ENCODE assay signal across 8 cellular contexts in the genomic region with DNA sequence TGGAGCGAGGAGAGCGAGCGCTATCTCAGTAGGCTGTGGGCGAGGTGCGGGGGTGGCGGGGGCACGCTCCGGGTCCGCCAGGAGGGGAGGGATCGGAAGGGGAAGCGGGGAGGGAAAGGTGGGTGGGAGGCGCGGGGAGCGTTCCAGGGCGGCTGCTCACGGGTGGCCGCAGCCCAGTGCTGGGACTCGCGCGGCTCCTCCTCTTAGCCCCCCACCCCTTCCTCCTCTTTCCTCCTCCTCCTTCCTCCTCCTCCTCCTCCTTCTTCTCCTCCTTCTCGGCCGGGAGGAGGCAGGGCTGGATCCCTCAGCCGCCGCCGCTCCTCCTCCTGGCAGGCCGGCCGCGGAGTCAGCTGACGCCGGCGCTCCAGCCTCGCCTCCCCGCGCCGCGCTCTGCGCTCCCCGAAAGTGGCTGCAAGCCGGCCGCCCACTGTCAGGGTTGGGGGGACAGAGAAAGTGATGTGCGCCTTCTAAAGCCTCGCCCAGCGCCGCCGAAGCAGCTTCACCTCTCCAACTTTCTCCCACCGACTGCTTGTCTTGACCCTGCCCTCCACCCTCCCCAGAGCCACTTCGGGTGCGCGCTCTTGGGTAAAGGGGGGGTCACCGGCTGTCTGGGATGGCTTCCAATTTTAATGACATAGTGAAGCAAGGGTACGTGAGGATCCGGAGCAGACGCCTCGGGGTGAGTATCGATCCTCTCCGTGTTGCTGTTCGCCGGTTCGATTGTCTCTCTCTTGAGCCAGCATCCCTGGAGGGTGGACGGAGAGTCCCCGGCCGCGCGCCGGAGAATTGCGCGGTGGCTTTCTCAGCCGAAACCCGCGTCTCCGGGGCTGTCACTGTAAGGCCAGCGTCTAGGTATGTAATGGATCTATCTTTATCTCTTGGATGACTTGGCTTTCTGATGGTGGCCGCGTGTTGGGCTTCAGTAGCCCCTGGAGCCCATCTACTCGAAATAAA. TPM values are rescaled to one million over a fixed set of nuclear protein-coding genes. Genes with fewer than 3 reads are reported as not detected.
DNase-seq lines count a peak whose midpoint lies in the region; ATAC-seq, FAIRE-seq and TF ChIP-seq lines count a peak whose summit lies in the region.

DOK5 (plus strand) TSS at position 260 of the 954 bp plus-strand sequence; CDS start at position 614, 354 bp downstream.

- H3K4me1 ChIP-seq in gastroesophageal sphincter (peaks cover 0 to 31% (median 5%) of the 10 kb centered on the region in 3 donors), neuronal stem cell (ENCODE audit: control insufficient read depth in 2 of 2, insufficient read depth in 1 of 2, low read depth in 1 of 2, low read length in 2 of 2) (peaks cover 11 to 12% of the 10 kb centered on the region in 2 donors)

- TF ChIP-seq CTCF in gastroesophageal sphincter (IDR thresholded peaks at IDR 0.05): no peak

- peak within 1 kb of the TSS; percentile 66 for H3K23ac ChIP-seq in neuronal stem cell (ENCODE audit: low read depth, low read length, poor library complexity)

- H2AK5ac ChIP-seq in neuronal stem cell (ENCODE audit: low read depth, low read length): no peak within 1 kb of the TSS

- H2BK120ac ChIP-seq in neuronal stem cell (ENCODE audit: low read depth, low read length): peak within 1 kb of the TSS; percentile 49

- FAIRE-seq in GM19239 (lab: Jason Lieb, UNC): no peak

- H4K91ac ChIP-seq in neuronal stem cell (ENCODE audit: low read depth, low read length, poor library complexity): no peak within 1 kb of the TSS

- 0% methylated on average over 1 to 2 of the region's 75 CpGs for WGBS in gastroesophageal sphincter (ENCODE audit: low coverage in 1 of 2), 2 donors
- no CpG with 5 or more reads among the region's 75 CpGs for WGBS in neuronal stem cell (ENCODE audit: extremely low coverage in 2 of 2, insufficient read length in 2 of 2, insufficient replicate concordance in 1 of 2), 2 donors

- peak; percentile 71 for ATAC-seq in SK-N-SH treated with all-trans-retinoic acid at 6 μM for 48 hours
- ATAC-seq in gastroesophageal sphincter: peak; percentile 79
- no peak for ATAC-seq in GM18907 (IDR thresholded peaks at IDR 0.05; ENCODE audit: unreplicated experiment)

- H3K4ac ChIP-seq in neuronal stem cell (ENCODE audit: low read length): no peak within 1 kb of the TSS

- no peak for TF ChIP-seq POLR2A in gastroesophageal sphincter (IDR thresholded peaks at IDR 0.05)

- H2BK12ac ChIP-seq in neuronal stem cell (ENCODE audit: low read length): peak within 1 kb of the TSS; percentile 77

- peak within 1 kb of the TSS; percentile 32 to 61 for H3K4me3 ChIP-seq in gastroesophageal sphincter
- peak within 1 kb of the TSS; percentile 66 to 86 for H3K4me3 ChIP-seq in neuronal stem cell (ENCODE audit: low read length in 2 of 2)

- H2BK15ac ChIP-seq in neuronal stem cell (ENCODE audit: low read length): no peak within 1 kb of the TSS

- DNase-seq in AG08396 (ENCODE audit: low spot score): peak; percentile 45
- DNase-seq in neuronal stem cell (ENCODE audit: low spot score): no peak
- DNase-seq in DMS153 (lab: John Stamatoyannopoulos, UW): no peak
- DNase-seq in NCI-H1105 (lab: John Stamatoyannopoulos, UW): no peak
- no peak for DNase-seq in GM19239 (ENCODE audit: insufficient read length, low spot score)

- TF ChIP-seq EP300 in gastroesophageal sphincter (IDR thresholded peaks at IDR 0.05): no peak

- H3K14ac ChIP-seq in neuronal stem cell (ENCODE audit: low read length): no peak within 1 kb of the TSS

- no peaks in the 10 kb centered on the region for H3K9me3 ChIP-seq in gastroesophageal sphincter
- no peaks in the 10 kb centered on the region for H3K9me3 ChIP-seq in neuronal stem cell (replicated peaks in 1 of 2; ENCODE audit: control insufficient read depth in 2 of 2, insufficient read depth in 1 of 2, low read depth in 1 of 2, low read length in 2 of 2)

- peak within 1 kb of the TSS; percentile 94 for H3K4me2 ChIP-seq in neuronal stem cell (ENCODE audit: insufficient read depth, low read length, poor library complexity, severe bottlenecking)

- H3K9ac ChIP-seq in neuronal stem cell (ENCODE audit: low read depth, low read length, poor library complexity): peak within 1 kb of the TSS; percentile 75

- H3K27me3 ChIP-seq in gastroesophageal sphincter (peaks cover 55% of the 10 kb centered on the region), neuronal stem cell (ENCODE audit: control insufficient read depth in 3 of 3, insufficient read depth in 3 of 3, low read depth in 1 of 3, low read length in 3 of 3) (peaks cover 3 to 44% (median 16%) of the 10 kb centered on the region in 3 experiments)

- peak within 1 kb of the TSS; percentile 98 for H2AFZ ChIP-seq in neuronal stem cell (ENCODE audit: low read length)

- H3K27ac ChIP-seq in gastroesophageal sphincter: peak within 1 kb of the TSS in 3 of 4 donors; percentile 14 to 61 (median 22)
- H3K27ac ChIP-seq in neuronal stem cell (replicated peaks; ENCODE audit: low read length): no peak within 1 kb of the TSS

- H3K18ac ChIP-seq in neuronal stem cell (ENCODE audit: low read length): peak within 1 kb of the TSS; percentile 92

- H3K79me1 ChIP-seq in neuronal stem cell (ENCODE audit: low read depth, low read length): no peaks in the 10 kb centered on the region

- H3K36me3 ChIP-seq in gastroesophageal sphincter (no peaks in the 10 kb centered on the region), neuronal stem cell (replicated peaks in 1 of 2; ENCODE audit: control insufficient read depth in 2 of 2, insufficient read depth in 2 of 2, low read length in 2 of 2) (no peaks in the 10 kb centered on the region)

- peak within 1 kb of the TSS; percentile 27 for H4K8ac ChIP-seq in neuronal stem cell (ENCODE audit: low read depth, low read length)

- H2BK5ac ChIP-seq in neuronal stem cell (ENCODE audit: low read length): no peak within 1 kb of the TSS

TF ChIP-seq in SK-N-SH treated with all-trans-retinoic acid at 6 μM for 48 hours, 23 proteins besides CTCF, POLR2A, EP300 and RAD21 (continues in another document):
- TF ChIP-seq ZFP3 (CRISPR knock-in tag; IDR thresholded peaks at IDR 0.05): no peak
- TF ChIP-seq, protein P1, sequence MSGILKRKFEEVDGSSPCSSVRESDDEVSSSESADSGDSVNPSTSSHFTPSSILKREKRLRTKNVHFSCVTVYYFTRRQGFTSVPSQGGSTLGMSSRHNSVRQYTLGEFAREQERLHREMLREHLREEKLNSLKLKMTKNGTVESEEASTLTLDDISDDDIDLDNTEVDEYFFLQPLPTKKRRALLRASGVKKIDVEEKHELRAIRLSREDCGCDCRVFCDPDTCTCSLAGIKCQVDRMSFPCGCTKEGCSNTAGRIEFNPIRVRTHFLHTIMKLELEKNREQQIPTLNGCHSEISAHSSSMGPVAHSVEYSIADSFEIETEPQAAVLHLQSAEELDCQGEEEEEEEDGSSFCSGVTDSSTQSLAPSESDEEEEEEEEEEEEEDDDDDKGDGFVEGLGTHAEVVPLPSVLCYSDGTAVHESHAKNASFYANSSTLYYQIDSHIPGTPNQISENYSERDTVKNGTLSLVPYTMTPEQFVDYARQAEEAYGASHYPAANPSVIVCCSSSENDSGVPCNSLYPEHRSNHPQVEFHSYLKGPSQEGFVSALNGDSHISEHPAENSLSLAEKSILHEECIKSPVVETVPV (CRISPR knock-in tag; IDR thresholded peaks at IDR 0.05): no peak
- TF ChIP-seq, protein P2, sequence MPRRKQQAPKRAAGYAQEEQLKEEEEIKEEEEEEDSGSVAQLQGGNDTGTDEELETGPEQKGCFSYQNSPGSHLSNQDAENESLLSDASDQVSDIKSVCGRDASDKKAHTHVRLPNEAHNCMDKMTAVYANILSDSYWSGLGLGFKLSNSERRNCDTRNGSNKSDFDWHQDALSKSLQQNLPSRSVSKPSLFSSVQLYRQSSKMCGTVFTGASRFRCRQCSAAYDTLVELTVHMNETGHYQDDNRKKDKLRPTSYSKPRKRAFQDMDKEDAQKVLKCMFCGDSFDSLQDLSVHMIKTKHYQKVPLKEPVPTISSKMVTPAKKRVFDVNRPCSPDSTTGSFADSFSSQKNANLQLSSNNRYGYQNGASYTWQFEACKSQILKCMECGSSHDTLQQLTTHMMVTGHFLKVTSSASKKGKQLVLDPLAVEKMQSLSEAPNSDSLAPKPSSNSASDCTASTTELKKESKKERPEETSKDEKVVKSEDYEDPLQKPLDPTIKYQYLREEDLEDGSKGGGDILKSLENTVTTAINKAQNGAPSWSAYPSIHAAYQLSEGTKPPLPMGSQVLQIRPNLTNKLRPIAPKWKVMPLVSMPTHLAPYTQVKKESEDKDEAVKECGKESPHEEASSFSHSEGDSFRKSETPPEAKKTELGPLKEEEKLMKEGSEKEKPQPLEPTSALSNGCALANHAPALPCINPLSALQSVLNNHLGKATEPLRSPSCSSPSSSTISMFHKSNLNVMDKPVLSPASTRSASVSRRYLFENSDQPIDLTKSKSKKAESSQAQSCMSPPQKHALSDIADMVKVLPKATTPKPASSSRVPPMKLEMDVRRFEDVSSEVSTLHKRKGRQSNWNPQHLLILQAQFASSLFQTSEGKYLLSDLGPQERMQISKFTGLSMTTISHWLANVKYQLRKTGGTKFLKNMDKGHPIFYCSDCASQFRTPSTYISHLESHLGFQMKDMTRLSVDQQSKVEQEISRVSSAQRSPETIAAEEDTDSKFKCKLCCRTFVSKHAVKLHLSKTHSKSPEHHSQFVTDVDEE (CRISPR knock-in tag; IDR thresholded peaks at IDR 0.05): no peak
- TF ChIP-seq ZNF70 (CRISPR knock-in tag; IDR thresholded peaks at IDR 0.05): no peak
- TF ChIP-seq ZNF565 (CRISPR knock-in tag; conservative IDR thresholded peaks at IDR 0.05; ENCODE audit: low read depth): no peak
- no peak for TF ChIP-seq ZC3H10 (CRISPR knock-in tag; IDR thresholded peaks at IDR 0.05)
- TF ChIP-seq OSR1 (CRISPR knock-in tag; IDR thresholded peaks at IDR 0.05): no peak
- no peak for TF ChIP-seq PPARA (CRISPR knock-in tag; IDR thresholded peaks at IDR 0.05; ENCODE audit: borderline replicate concordance)
- no peak for TF ChIP-seq BACH2 (CRISPR knock-in tag; IDR thresholded peaks at IDR 0.05; ENCODE audit: borderline replicate concordance)
- TF ChIP-seq CSDC2 (CRISPR knock-in tag; IDR thresholded peaks at IDR 0.05): no peak
- TF ChIP-seq ESRRG (CRISPR knock-in tag; IDR thresholded peaks at IDR 0.05): no peak

RNA-seq across cellular contexts. Expression of gene DOK5, which starts in this region (rescaled TPM):
- total RNA-seq in gastroesophageal sphincter: 1 to 10 TPM in 2 of 4 donors, under 1 TPM in 2; 0.62 to 2.7 (median 1.4) TPM
- 1.9 TPM for polyA plus RNA-seq in neuronal stem cell (2013, experiment 1 of 2)
- polyA plus RNA-seq in neuronal stem cell (2013, experiment 2 of 2): 2.1 TPM
